Comparison of ENCODE assay signal across 8 cellular contexts in the genomic region with DNA sequence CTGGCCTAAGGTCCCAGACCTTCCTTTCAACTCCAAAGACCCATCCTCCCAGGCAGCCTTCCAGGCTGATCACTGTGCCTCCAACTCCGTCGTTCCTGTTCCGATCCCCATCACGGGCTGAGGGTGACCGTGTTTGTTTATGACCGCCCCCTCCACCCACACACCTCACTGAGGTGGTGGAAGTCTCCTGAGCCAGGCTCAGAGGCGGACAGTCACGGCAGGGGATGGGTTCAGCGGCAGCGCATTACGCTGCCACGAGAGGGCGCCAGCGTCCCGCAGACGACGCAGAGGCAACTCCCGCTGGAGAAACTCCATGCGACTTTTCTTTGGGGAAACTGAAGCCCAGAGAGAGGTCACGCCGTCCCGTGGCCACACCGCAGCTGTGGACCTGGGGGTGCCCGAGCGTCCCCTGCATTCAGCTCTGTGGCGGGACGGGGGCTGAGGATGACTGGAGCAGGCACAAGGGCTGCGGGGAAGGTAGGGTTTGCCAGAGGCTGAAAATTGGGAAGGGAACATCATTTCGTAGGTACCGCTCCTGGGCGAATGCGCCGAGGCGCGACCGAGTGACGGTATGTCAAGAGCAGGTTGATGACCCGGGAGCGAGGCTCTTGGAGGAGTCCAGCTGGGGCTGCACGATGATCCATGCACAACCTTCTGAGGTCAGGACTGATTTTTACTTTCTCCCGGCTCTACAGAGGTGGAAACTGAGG. TPM values are rescaled to one million over a fixed set of nuclear protein-coding genes. Genes with fewer than 3 reads are reported as not detected.
DNase-seq lines count a peak whose midpoint lies in the region; ATAC-seq and TF ChIP-seq lines count a peak whose summit lies in the region.

No MANE protein-coding gene starts in this region.

- H3K27me3 Mint-ChIP-seq in stimulated activated naive CD8-positive, alpha-beta T cell treated with anti-CD3 and anti-CD28 coated beads, Interleukin-15, amount 100 ng/mL, for 72 hours, result no peaks in the 10 kb centered on the region

- no peaks in the 10 kb centered on the region for H3K9me3 ChIP-seq in neural cell (ENCODE audit: low read length)

- peak overlapping the region; percentile 24 to 87 for H3K27ac Mint-ChIP-seq in stimulated activated naive CD8-positive, alpha-beta T cell treated with anti-CD3 and anti-CD28 coated beads, Interleukin-15, amount 100 ng/mL, for 72 hours

- TF ChIP-seq CTCF in fibroblast of villous mesenchyme (IDR thresholded peaks at IDR 0.05; ENCODE audit: insufficient read depth, low read depth, low read length) (peak; percentile 95), neural cell (IDR thresholded peaks at IDR 0.05; ENCODE audit: poor library complexity, severe bottlenecking) (peak; percentile 86)

- H3K9me2 ChIP-seq in neural cell (ENCODE audit: insufficient read depth, low read length), result no peaks in the 10 kb centered on the region

- no peaks in the 10 kb centered on the region for H3K36me3 ChIP-seq in neural cell (ENCODE audit: insufficient read depth, low read length)

- peak; percentile 89 for TF ChIP-seq RAD21 in neural cell (conservative IDR thresholded peaks at IDR 0.05)

- no peak overlapping the region for H3K27ac ChIP-seq in neural cell (ENCODE audit: low read length)

- H3F3A ChIP-seq in neural cell (ENCODE audit: insufficient read depth, low read length, poor library complexity, severe bottlenecking), result no peaks in the 10 kb centered on the region

- H3K79me2 ChIP-seq in neural cell (replicated peaks; ENCODE audit: insufficient read depth, low read length), result no peaks in the 10 kb centered on the region

- H3K4me3 Mint-ChIP-seq in stimulated activated naive CD8-positive, alpha-beta T cell treated with anti-CD3 and anti-CD28 coated beads, Interleukin-15, amount 100 ng/mL, for 72 hours, result peak overlapping the region; percentile 86 to 93

- peaks cover 5% of the 10 kb centered on the region for H3K27me3 ChIP-seq in neural cell (ENCODE audit: insufficient read depth, low read depth, low read length)

- DNase-seq in AG08396 (ENCODE audit: low spot score) (peak; percentile 92), HUDEP-2 (lab: John Stamatoyannopoulos, UW; ENCODE audit: unreplicated experiment in 76 of 76) (peak in 70 of 76 experiments; percentile 21 to 91 (median 71)), RPMI7951 (ENCODE audit: low read depth) (peak; percentile 69), fibroblast of villous mesenchyme (ENCODE audit: low read depth) (peak; percentile 72)
- DNase-seq in activated effector memory CD4-positive, alpha-beta T cell treated with anti-CD3 and anti-CD28 coated beads, Interleukin-2, amount 50 U/mL, for 16 hours, result peak; percentile 93
- DNase-seq in stimulated activated naive CD8-positive, alpha-beta T cell treated with anti-CD3 and anti-CD28 coated beads, Interleukin-15, amount 100 ng/mL, for 72 hours, result peak; percentile 83

- no peak for TF ChIP-seq EP300 in neural cell (conservative IDR thresholded peaks at IDR 0.05; ENCODE audit: poor library complexity, severe bottlenecking)

- no peak overlapping the region for H2AFZ ChIP-seq in neural cell (ENCODE audit: low read depth, low read length)

- no peaks in the 10 kb centered on the region for H4K20me1 ChIP-seq in neural cell (ENCODE audit: insufficient read depth)

- no peaks in the 10 kb centered on the region for H3K9me3 Mint-ChIP-seq in stimulated activated naive CD8-positive, alpha-beta T cell treated with anti-CD3 and anti-CD28 coated beads, Interleukin-15, amount 100 ng/mL, for 72 hours

- H3K4me3 ChIP-seq in fibroblast of villous mesenchyme (ENCODE audit: low read depth, low read length) (peak overlapping the region; percentile 61), neural cell (ENCODE audit: low read length) (peak overlapping the region; percentile 62)

- peaks cover 61% of the 10 kb centered on the region for H3K4me1 Mint-ChIP-seq in stimulated activated naive CD8-positive, alpha-beta T cell treated with anti-CD3 and anti-CD28 coated beads, Interleukin-15, amount 100 ng/mL, for 72 hours

- ATAC-seq in GM18870 (IDR thresholded peaks at IDR 0.05; ENCODE audit: unreplicated experiment), result peak; percentile 38
- ATAC-seq in stimulated activated naive CD8-positive, alpha-beta T cell treated with anti-CD3 and anti-CD28 coated beads, Interleukin-15, amount 100 ng/mL, for 72 hours, result peak; percentile 79

- H3K4me2 ChIP-seq in neural cell (ENCODE audit: low read length), result no peak overlapping the region

- no peak overlapping the region for H3K9ac ChIP-seq in neural cell (ENCODE audit: low read length)

TF ChIP-seq in neural cell, 6 proteins besides CTCF, POLR2A, EP300 and RAD21:
- TF ChIP-seq SMC3 (conservative IDR thresholded peaks at IDR 0.05; ENCODE audit: poor library complexity) (peak; percentile 85), POLR2AphosphoS5 (IDR thresholded peaks at IDR 0.05) (no peak), MXI1 (conservative IDR thresholded peaks at IDR 0.05; ENCODE audit: poor library complexity, severe bottlenecking) (peak; percentile 34), REST (IDR thresholded peaks at IDR 0.05; ENCODE audit: borderline replicate concordance) (no peak)

RNA-seq across cellular contexts. Expression of gene ARRDC2, which starts 0.9 kb away (rescaled TPM):
- total RNA-seq in RPMI7951 (2014; rRNA removed; shearing (Covaris generic)), result 8.8 and 11.3 TPM in 2 replicates
- total RNA-seq in fibroblast of villous mesenchyme, result 3.5 and 3.9 TPM in 2 replicates
- 0.10 and 3.6 TPM in 2 replicates for polyA plus RNA-seq in neural cell
- polyA minus RNA-seq in neural cell, result 0.35 and 0.49 TPM in 2 replicates

RNA-seq across cellular contexts. Expression of gene KCNN1, which starts 40.1 kb away (rescaled TPM):
- 0.20 TPM in 1 of 2 replicates, not detected in the other for total RNA-seq in RPMI7951 (2014; rRNA removed; shearing (Covaris generic))
- total RNA-seq in fibroblast of villous mesenchyme, result under 0.01 TPM in 2 replicates
- 9.9 and 13.8 TPM in 2 replicates for polyA plus RNA-seq in neural cell
- polyA minus RNA-seq in neural cell, result 17.2 and 18.0 TPM in 2 replicates
